In genomic region chr17:6497496-6498221, GRCh38 we compare ENCODE assay signal across 14 cellular contexts. TPM values are rescaled to one million over a fixed set of nuclear protein-coding genes. Genes with fewer than 3 reads are reported as not detected.
DNase-seq lines count a peak whose midpoint lies in the region; ATAC-seq and TF ChIP-seq lines count a peak whose summit lies in the region.
"Had no signal": no experiment of that assay in that cellular context is flagged by ENCODE, and none has a peak within 500 bp of the region (broad histone marks: within the 10 kb centered on the region; RNA-seq: fewer than 3 reads in every experiment).

No MANE protein-coding gene starts in this region.

- H3K36me3 Mint-ChIP-seq in HFFc6 (ENCODE audit: low read depth), result no peaks in the 10 kb centered on the region

- no peak overlapping the region for H3K9ac ChIP-seq in smooth muscle cell (ENCODE audit: low read depth)

- no peaks in the 10 kb centered on the region for H3K27me3 ChIP-seq in smooth muscle cell (ENCODE audit: low read depth)
- H3K27me3 ChIP-seq: right lobe of liver had no signal

- TF ChIP-seq CTCF in HEK293 (tag by site-specific recombination; IDR thresholded peaks at IDR 0.05) (no peak), smooth muscle cell (IDR thresholded peaks at IDR 0.05; ENCODE audit: borderline replicate concordance, insufficient read depth, poor library complexity, severe bottlenecking) (no peak), HFFc6 (IDR thresholded peaks at IDR 0.05) (no peak)

- CTCF ChIA-PET in HEK293 (lab: Yijun Ruan, JAX), result interaction anchor here (0.6 kb wide), 1 partner anchor 40 kb away, joined by 3 read pairs; no protein-coding TSS in a partner anchor

- no peaks in the 10 kb centered on the region for H3F3A ChIP-seq in smooth muscle cell (ENCODE audit: low read depth)

- H3K9me3 ChIP-seq in HEK293 (ENCODE audit: control insufficient read depth, insufficient read depth, low read depth, low read length) (no peaks in the 10 kb centered on the region), smooth muscle cell (replicated peaks; ENCODE audit: low read depth) (no peaks in the 10 kb centered on the region)
- H3K9me3 ChIP-seq: Caco-2, right lobe of liver had no signal

- WGBS in smooth muscle cell (ENCODE audit: low lambda C conversion rate), result 77% methylated on average over 17 of the region's 17 CpGs

- H3K4me2 ChIP-seq in smooth muscle cell, result peak overlapping the region; percentile 82

- peaks cover 11% of the 10 kb centered on the region; the same call in 1 of the 2 replicates for H3K4me1 Mint-ChIP-seq in HFFc6 (ENCODE audit: low read depth)

- H3K36me3 ChIP-seq in HEK293 (ENCODE audit: control insufficient read depth in 2 of 2, insufficient read depth in 1 of 2, low read length in 2 of 2) (no peaks in the 10 kb centered on the region), smooth muscle cell (ENCODE audit: low read depth) (no peaks in the 10 kb centered on the region)
- H3K36me3 ChIP-seq: right lobe of liver had no signal

- POLR2A ChIA-PET in HEK293 (lab: Yijun Ruan, JAX), result interaction anchor here (0.5 kb wide), 1 partner anchor 1714 kb away, joined by 3 read pairs; no protein-coding TSS in a partner anchor

- peak in 1 of 61 donors; percentile 25 for DNase-seq in caudate nucleus (lab: John Stamatoyannopoulos, UW)
- peak; percentile 29 for DNase-seq in left lobe of liver (ENCODE audit: low spot score)
- DNase-seq in smooth muscle cell (lab: John Stamatoyannopoulos, UW; ENCODE audit: unreplicated experiment), result no peak
- DNase-seq in dermis blood vessel endothelial cell, result no peak
- DNase-seq in Ammon's horn (ENCODE audit: low spot score), result no peak
- no peak for DNase-seq in HFFc6
- DNase-seq: activated CD4-positive, alpha-beta T cell treated with anti-CD3 and anti-CD28 coated beads for 1 hour; activated gamma-delta T cell; Caco-2; left cardiac atrium; NCI-H146 had no signal

- H3K27me3 Mint-ChIP-seq in HFFc6 (ENCODE audit: insufficient read depth), result peaks cover 39% of the 10 kb centered on the region

- no peaks in the 10 kb centered on the region for H3K79me2 ChIP-seq in smooth muscle cell (ENCODE audit: low read depth)

- H4K20me1 ChIP-seq in smooth muscle cell (ENCODE audit: low read depth), result no peaks in the 10 kb centered on the region

- H3K4me1 ChIP-seq in HEK293 (ENCODE audit: control insufficient read depth, insufficient read depth, low read length) (no peaks in the 10 kb centered on the region), smooth muscle cell (ENCODE audit: low read depth) (peaks cover 31% of the 10 kb centered on the region)
- H3K4me1 ChIP-seq: Caco-2, right lobe of liver had no signal

- H3K27ac ChIP-seq in HEK293 (ENCODE audit: extremely low read depth, low read depth, low read length) (no peak overlapping the region), caudate nucleus (ENCODE audit: low read depth, low read length) (peak overlapping the region; percentile 58), smooth muscle cell (ENCODE audit: low read depth) (no peak overlapping the region)
- H3K27ac ChIP-seq: right lobe of liver had no signal

- H3K4me3 ChIP-seq in HEK293 (ENCODE audit: low read depth, low read length) (no peak overlapping the region), smooth muscle cell (no peak overlapping the region)
- H3K4me3 ChIP-seq: right lobe of liver had no signal

- ATAC-seq in left lobe of liver (no peak), HG03097 (IDR thresholded peaks at IDR 0.05; ENCODE audit: low FRiP score, unreplicated experiment) (no peak)
- ATAC-seq: right lobe of liver had no signal

- H2AFZ ChIP-seq in smooth muscle cell (ENCODE audit: low read depth), result no peak overlapping the region

- H3K27ac Mint-ChIP-seq in HFFc6, result no peak overlapping the region

- H3K9me3 Mint-ChIP-seq in HFFc6, result no peaks in the 10 kb centered on the region

- H3K4me3 Mint-ChIP-seq in HFFc6, result no peak overlapping the region

TF ChIP-seq in HEK293, 187 proteins besides CTCF, POLR2A, EP300 and RAD21:
- no peak for TF ChIP-seq ZNF280D (tag by site-specific recombination; IDR thresholded peaks at IDR 0.05)
- TF ChIP-seq KLF1 (tag by site-specific recombination; IDR thresholded peaks at IDR 0.05), result peak; percentile 39; the same call in 1 of the 2 replicates

RNA-seq across cellular contexts. Expression of gene PIMREG, which starts 53.4 kb away (rescaled TPM):
- total RNA-seq in left lobe of liver (0.23 TPM), smooth muscle cell (2.2 and 3.5 TPM in 2 replicates), dermis blood vessel endothelial cell (7.8 and 62.4 TPM in 2 replicates)
- polyA plus RNA-seq in smooth muscle cell, result 10.3 and 11.7 TPM in 2 replicates
- total RNA-seq in HFFc6 (2021; fragmentation: NEBNext Ultra II Directional; extraction: Animal tissue kit (Norgen Biotek cat#: 25700)), result 10 to 100 TPM; 17.0 to 42.5 (median 38.7) TPM

RNA-seq across cellular contexts. Expression of gene PITPNM3, which starts 58.7 kb away (rescaled TPM):
- total RNA-seq in left lobe of liver (1.8 TPM), smooth muscle cell (2.6 and 3.9 TPM in 2 replicates), dermis blood vessel endothelial cell (0.23 and 0.34 TPM in 2 replicates)
- polyA plus RNA-seq in smooth muscle cell, result 2.4 and 3.7 TPM in 2 replicates
- total RNA-seq in HFFc6 (2021; fragmentation: NEBNext Ultra II Directional; extraction: Animal tissue kit (Norgen Biotek cat#: 25700)), result 1 to 10 TPM in 4 of 6 experiments, under 1 TPM in 2; 0.94 to 1.1 (median 1.0) TPM
